In genomic region chr19:34994286-34994642, GRCh38 we compare ENCODE assay signal across 15 cellular contexts. TPM values are rescaled to one million over a fixed set of nuclear protein-coding genes. Genes with fewer than 3 reads are reported as not detected.
DNase-seq lines count a peak whose midpoint lies in the region; ATAC-seq and TF ChIP-seq lines count a peak whose summit lies in the region.
"Had no signal": no experiment of that assay in that cellular context is flagged by ENCODE, and none has a peak within 500 bp of the region (broad histone marks: within the 10 kb centered on the region; RNA-seq: fewer than 3 reads in every experiment).

No MANE protein-coding gene starts in this region.

- ATAC-seq in HG03378 (IDR thresholded peaks at IDR 0.05; ENCODE audit: unreplicated experiment): no peak
- ATAC-seq: activated naive CD4-positive, alpha-beta T cell treated with anti-CD3 and anti-CD28 coated beads, Interleukin-2, amount 50 U/mL, for 72 hours; stimulated activated naive B cell treated with anti-CD40 and anti-IgM and Interleukin-4, amounts not matched to agents 10 μg/mL and 1 μg/mL and 100 μg/mL, for 72 hours had no signal

- H3K4me3 Mint-ChIP-seq in dendritic cell treated with granulocyte-macrophage colony-stimulating factor and Interleukin-4, amounts not matched to agents 40 ng/mL and 50 ng/mL, for 4 days: no peak overlapping the region
- H3K4me3 Mint-ChIP-seq: stimulated activated naive B cell treated with anti-CD40 and anti-IgM and Interleukin-4, amounts not matched to agents 10 μg/mL and 1 μg/mL and 100 μg/mL, for 72 hours; T-helper 2 cell treated with Interferon-gamma antibody and Interleukin-4, amounts not matched to agents 5 μg/mL and 100 μg/mL, for 36 hours had no signal

- peak overlapping the region; percentile 31; the same call in 1 of the 2 replicates for H3K27ac ChIP-seq in HEK293 (ENCODE audit: extremely low read depth, low read depth, low read length)
- H3K27ac ChIP-seq in muscle layer of duodenum (ENCODE audit: low read length): peak overlapping the region; percentile 31
- H3K27ac ChIP-seq in stomach: peak overlapping the region; percentile 62 to 99 (median 74)

- H3K36me3 Mint-ChIP-seq in dendritic cell treated with granulocyte-macrophage colony-stimulating factor and Interleukin-4, amounts not matched to agents 40 ng/mL and 50 ng/mL, for 4 days (ENCODE audit: low read depth): no peaks in the 10 kb centered on the region

- H3K9me3 ChIP-seq in HEK293 (ENCODE audit: control insufficient read depth, insufficient read depth, low read depth, low read length) (peaks cover 4% of the 10 kb centered on the region; the same call in 1 of the 2 replicates), muscle layer of duodenum (ENCODE audit: control insufficient read depth in 1 of 2, low read length in 2 of 2) (no peaks in the 10 kb centered on the region), stomach (no peaks in the 10 kb centered on the region)

- TF ChIP-seq EP300 in stomach (IDR thresholded peaks at IDR 0.05): no peak

- intact Hi-C loops in dendritic cell treated with granulocyte-macrophage colony-stimulating factor and Interleukin-4, amounts not matched to agents 40 ng/mL and 50 ng/mL, for 4 days (cut with micrococcal nuclease): no loop called here
- intact Hi-C loops in stomach (cut with DNase I; ENCODE audit: low total_unique reads): no loop called here

- H3K27me3 ChIP-seq in muscle layer of duodenum (ENCODE audit: low read depth, low read length) (no peaks in the 10 kb centered on the region), stomach (no peaks in the 10 kb centered on the region)

- no peaks in the 10 kb centered on the region for H3K9me3 Mint-ChIP-seq in dendritic cell treated with granulocyte-macrophage colony-stimulating factor and Interleukin-4, amounts not matched to agents 40 ng/mL and 50 ng/mL, for 4 days
- H3K9me3 Mint-ChIP-seq: stimulated activated naive B cell treated with anti-CD40 and anti-IgM and Interleukin-4, amounts not matched to agents 10 μg/mL and 1 μg/mL and 100 μg/mL, for 72 hours; T-helper 2 cell treated with Interferon-gamma antibody and Interleukin-4, amounts not matched to agents 5 μg/mL and 100 μg/mL, for 36 hours had no signal

- CTCF ChIA-PET in HEK293 (lab: Yijun Ruan, JAX): interaction anchor here (0.6 to 3.0 kb wide), 2 partner anchors 19 to 21 kb away, joined by 4 to 18 read pairs; no protein-coding TSS in a partner anchor

- DNase-seq in stomach (no peak), NCI-H510A treated with DMSO at 0.1 percent for 48 hours (lab: John Stamatoyannopoulos, UW) (no peak), DMS153 treated with DMSO at 0.1 percent for 48 hours (lab: John Stamatoyannopoulos, UW; ENCODE audit: unreplicated experiment) (no peak)
- DNase-seq: AML-193; effector CD4-positive, alpha-beta T cell; NCI-H1694; SIG-M5; stimulated activated naive B cell treated with anti-CD40 and anti-IgM and Interleukin-4, amounts not matched to agents 10 μg/mL and 1 μg/mL and 100 μg/mL, for 72 hours had no signal

- TF ChIP-seq CTCF in HEK293 (tag by site-specific recombination; IDR thresholded peaks at IDR 0.05) (no peak), stomach (IDR thresholded peaks at IDR 0.05) (no peak)

- peak overlapping the region; percentile 69 for H3K27ac Mint-ChIP-seq in dendritic cell treated with granulocyte-macrophage colony-stimulating factor and Interleukin-4, amounts not matched to agents 40 ng/mL and 50 ng/mL, for 4 days
- H3K27ac Mint-ChIP-seq: T-helper 2 cell treated with Interferon-gamma antibody and Interleukin-4, amounts not matched to agents 5 μg/mL and 100 μg/mL, for 36 hours had no signal

- 41 to 89% (median 72%) methylated on average over 9 of the region's 9 CpGs for WGBS in stomach, 5 donors

- H3K4me1 ChIP-seq in HEK293 (ENCODE audit: control insufficient read depth, insufficient read depth, low read length) (peaks cover 11% of the 10 kb centered on the region), muscle layer of duodenum (ENCODE audit: control insufficient read depth in 1 of 2, insufficient read depth in 2 of 2, low read length in 2 of 2) (peaks cover 3 to 21% of the 10 kb centered on the region in 2 donors), stomach (peaks cover 27 to 53% (median 42%) of the 10 kb centered on the region in 4 donors)

- peaks cover 6% of the 10 kb centered on the region for H3K27me3 Mint-ChIP-seq in dendritic cell treated with granulocyte-macrophage colony-stimulating factor and Interleukin-4, amounts not matched to agents 40 ng/mL and 50 ng/mL, for 4 days

- H3K4me3 ChIP-seq in HEK293 (ENCODE audit: low read depth, low read length): no peak overlapping the region
- H3K4me3 ChIP-seq in muscle layer of duodenum (ENCODE audit: low read depth in 1 of 2, low read length in 2 of 2): no peak overlapping the region
- H3K4me3 ChIP-seq in stomach: no peak overlapping the region
- H3K4me3 ChIP-seq: smooth muscle cell had no signal

- H3K4me1 Mint-ChIP-seq in dendritic cell treated with granulocyte-macrophage colony-stimulating factor and Interleukin-4, amounts not matched to agents 40 ng/mL and 50 ng/mL, for 4 days (ENCODE audit: low read depth): peaks cover 53% of the 10 kb centered on the region

- H3K36me3 ChIP-seq in HEK293 (ENCODE audit: control insufficient read depth in 2 of 2, insufficient read depth in 1 of 2, low read length in 2 of 2) (no peaks in the 10 kb centered on the region; a peak in 1 of 3 replicates), muscle layer of duodenum (ENCODE audit: control insufficient read depth in 1 of 2, insufficient read depth in 2 of 2, low read length in 2 of 2) (no peaks in the 10 kb centered on the region), stomach (no peaks in the 10 kb centered on the region)

- POLR2A ChIA-PET in HEK293 (lab: Yijun Ruan, JAX): no interaction called here

- TF ChIP-seq POLR2A in stomach (IDR thresholded peaks at IDR 0.05): no peak

TF ChIP-seq in HEK293, 187 proteins besides CTCF, POLR2A, EP300 and RAD21:
- TF ChIP-seq ZNF121 (tag by site-specific recombination; IDR thresholded peaks at IDR 0.05) (no peak), ZEB2 (tag by site-specific recombination; IDR thresholded peaks at IDR 0.05) (no peak), ZNF239 (tag by site-specific recombination; IDR thresholded peaks at IDR 0.05) (no peak), ZNF18 (tag by site-specific recombination; IDR thresholded peaks at IDR 0.05) (no peak), ZNF670 (tag by site-specific recombination; IDR thresholded peaks at IDR 0.05; ENCODE audit: low read depth) (no peak), BCL11B (tag by site-specific recombination; IDR thresholded peaks at IDR 0.05; ENCODE audit: low read depth) (no peak)

RNA-seq across cellular contexts. Expression of gene GRAMD1A, which starts 5.9 kb away (rescaled TPM):
- total RNA-seq in stomach: 10 to 100 TPM; 39.7 to 74.1 (median 48.1) TPM
- polyA plus RNA-seq in stomach: 10 to 100 TPM; 29.8 to 52.2 (median 34.4) TPM

RNA-seq across cellular contexts. Expression of gene ZNF792, which starts 30.2 kb away (rescaled TPM):
- 10 to 100 TPM in 2 of 5 donors, 1 to 10 TPM in 2, under 1 TPM in 1; 0.87 to 14.3 (median 8.4) TPM for total RNA-seq in stomach
- polyA plus RNA-seq in stomach: 1 to 10 TPM in 1 of 3 donors, under 1 TPM in 2; 0.78 to 1.4 (median 0.87) TPM

RNA-seq across cellular contexts. Expression of gene SCN1B, which starts 36.0 kb away (rescaled TPM):
- total RNA-seq in stomach: 10 to 100 TPM in 1 of 5 donors, 1 to 10 TPM in 3, not detected in 1; 1.3 to 36.6 (median 3.5) TPM
- 1 to 10 TPM; 3.7 to 8.6 (median 6.1) TPM for polyA plus RNA-seq in stomach

RNA-seq across cellular contexts. Expression of gene HPN, which starts 47.3 kb away (rescaled TPM):
- total RNA-seq in stomach: 10 to 100 TPM in 4 of 5 donors, not detected in 1; 14.7 to 45.2 (median 21.9) TPM
- polyA plus RNA-seq in stomach: 10 to 100 TPM; 19.2 to 39.4 (median 33.7) TPM
- total RNA-seq: activated naive CD4-positive, alpha-beta T cell treated with anti-CD3 and anti-CD28 coated beads, Interleukin-2, amount 50 U/mL, for 72 hours had no signal
